In genomic region chr15:92903588-92903955, GRCh38 we compare ENCODE assay signal across 8 cellular contexts. TPM values are rescaled to one million over a fixed set of nuclear protein-coding genes. Genes with fewer than 3 reads are reported as not detected.
DNase-seq lines count a peak whose midpoint lies in the region; ATAC-seq and TF ChIP-seq lines count a peak whose summit lies in the region.

No MANE protein-coding gene starts in this region.

- BruUV-seq in A673 (replicated peaks; lab: Mats Ljungman, UMichigan) (TSS peak; percentile 96), MCF 10A (replicated peaks; lab: Mats Ljungman, UMichigan) (TSS peak; percentile 89)

- H3K27me3 ChIP-seq in A673 (replicated peaks; ENCODE audit: insufficient read depth, low read depth, low read length, poor library complexity) = no peaks in the 10 kb centered on the region
- no peaks in the 10 kb centered on the region for H3K27me3 ChIP-seq in HUES48 (ENCODE audit: control insufficient read depth, insufficient read depth, low read length)

- peaks cover 94% of the 10 kb centered on the region for H3K36me3 Mint-ChIP-seq in MCF 10A (ENCODE audit: insufficient read depth, unreplicated experiment)

- POLR2A ChIA-PET in A673 (lab: Charles Lee; ENCODE audit: low non-redundant PET) (interaction anchor here (0.6 to 1.6 kb wide), 2 partner anchors 21 to 153 kb away, joined by 5 read pairs; no protein-coding TSS in a partner anchor), MCF 10A (lab: Yijun Ruan, JAX) (interaction anchor here (0.7 to 11.6 kb wide), 11 partner anchors 9 to 1126 kb away, joined by 3 to 850 read pairs (median 66); no protein-coding TSS in a partner anchor)

- peaks cover 35% of the 10 kb centered on the region for H3K4me1 Mint-ChIP-seq in MCF 10A (ENCODE audit: insufficient read depth, unreplicated experiment)

- peak overlapping the region; percentile 99 for H3K27ac Mint-ChIP-seq in MCF 10A (ENCODE audit: low read depth, unreplicated experiment)

- intact Hi-C loops in A673 (cut with micrococcal nuclease; ENCODE audit: unreplicated experiment) = loop anchor here (5.0 kb wide), 1 partner anchor 96 kb away; no protein-coding TSS in a partner anchor
- intact Hi-C loops in MCF 10A (cut with micrococcal nuclease) = no loop called here
- intact Hi-C loops in mucosa of descending colon (cut with DNase I, micrococcal nuclease) = loop anchor here in 1 of 2 donors (5.0 kb wide), 1 partner anchor 91 kb away; no protein-coding TSS in a partner anchor

- H3K9ac ChIP-seq in HUES48 (ENCODE audit: low read depth, low read length) = peak overlapping the region; percentile 100

- ATAC-seq in mucosa of descending colon (no peak), HG03045 (IDR thresholded peaks at IDR 0.05; ENCODE audit: unreplicated experiment) (no peak), HG02973 (IDR thresholded peaks at IDR 0.05; ENCODE audit: unreplicated experiment) (no peak)

- H3K27ac ChIP-seq in A673 (ENCODE audit: low read depth, low read length, poor library complexity, severe bottlenecking) (peak overlapping the region; percentile 99), HUES48 (ENCODE audit: low read depth, low read length) (peak overlapping the region; percentile 99)

- H3K27me3 Mint-ChIP-seq in MCF 10A (ENCODE audit: insufficient read depth, unreplicated experiment) = no peaks in the 10 kb centered on the region

- peak overlapping the region; percentile 91 for H3K4me3 Mint-ChIP-seq in MCF 10A (ENCODE audit: unreplicated experiment)

- H3K9me3 ChIP-seq in A673 (ENCODE audit: low read depth, low read length, poor library complexity, severe bottlenecking) (no peaks in the 10 kb centered on the region), HUES48 (ENCODE audit: control insufficient read depth, insufficient read depth, low read length) (no peaks in the 10 kb centered on the region), mucosa of descending colon (no peaks in the 10 kb centered on the region)

- H3K4me1 ChIP-seq in A673 (ENCODE audit: insufficient read depth, low read length, poor library complexity, severe bottlenecking) = peaks cover 34% of the 10 kb centered on the region
- H3K4me1 ChIP-seq in HUES48 (ENCODE audit: control insufficient read depth, insufficient read depth, low read length) = peaks cover 40% of the 10 kb centered on the region
- H3K4me1 ChIP-seq in mucosa of descending colon (ENCODE audit: low read depth) = peaks cover 37% of the 10 kb centered on the region

- CTCF ChIA-PET in A673 (lab: Charles Lee) = interaction anchor here (0.6 kb wide), 1 partner anchor 105 kb away, joined by 4 read pairs; no protein-coding TSS in a partner anchor
- CTCF ChIA-PET in MCF 10A (lab: Yijun Ruan, JAX) = interaction anchor here (1.7 kb wide), 1 partner anchor 21 kb away, joined by 13 read pairs; no protein-coding TSS in a partner anchor

- H3K4me3 ChIP-seq in A673 (ENCODE audit: low read depth, low read length, poor library complexity, severe bottlenecking) (peak overlapping the region; percentile 68), HUES48 (ENCODE audit: low read depth, low read length) (peak overlapping the region; percentile 99), mucosa of descending colon (peak overlapping the region; percentile 12)

- H3K9me3 Mint-ChIP-seq in MCF 10A (ENCODE audit: unreplicated experiment) = peaks cover 9% of the 10 kb centered on the region

- H3K36me3 ChIP-seq in A673 (ENCODE audit: insufficient read depth, low read length, poor library complexity, severe bottlenecking) (peaks cover 30% of the 10 kb centered on the region), HUES48 (ENCODE audit: control insufficient read depth, insufficient read depth, low read length) (peaks cover 20% of the 10 kb centered on the region), mucosa of descending colon (ENCODE audit: low read depth) (no peaks in the 10 kb centered on the region)

- no peak for DNase-seq in A673 (ENCODE audit: low spot score)
- no peak for DNase-seq in MCF 10A (ENCODE audit: unreplicated experiment)
- DNase-seq in mucosa of descending colon = no peak
- no peak for DNase-seq in putamen (ENCODE audit: low spot score)
- no peak for DNase-seq in NCI-H2029 (lab: John Stamatoyannopoulos, UW)

- TF ChIP-seq CTCF in A673 (conservative IDR thresholded peaks at IDR 0.05; ENCODE audit: low read depth, low read length) (no peak), MCF 10A (IDR thresholded peaks at IDR 0.05; ENCODE audit: unreplicated experiment) (no peak), mucosa of descending colon (IDR thresholded peaks at IDR 0.05) (no peak)

RNA-seq across cellular contexts. Expression of gene CHD2, which starts 3.4 kb away (rescaled TPM):
- 75.7 and 78.0 TPM in 2 replicates for total RNA-seq in A673 (2021)
- total RNA-seq in MCF 10A (2022) = 129 and 148 TPM in 2 replicates
- 100 to 1,000 TPM in 2 of 3 donors, 10 to 100 TPM in 1; 86.2 to 128 (median 110) TPM for total RNA-seq in mucosa of descending colon

Comparison
In these comparisons a context has a peak if more than half of its experiments do, and no peak if none do; other contexts are left out.
1. H3K4me3 ChIP-seq: peak in every context shown above with its lines; median percentile 99 in HUES48; 68 in A673; 12 in mucosa of descending colon.